ENCODE assay signal across 8 cellular contexts in genomic region chr3:48473617-48473952, GRCh38. TPM values are rescaled to one million over a fixed set of nuclear protein-coding genes. Genes with fewer than 3 reads are reported as not detected.
DNase-seq lines count a peak whose midpoint lies in the region; ATAC-seq and TF ChIP-seq lines count a peak whose summit lies in the region.

No MANE protein-coding gene starts in this region.

- H3K9me3 ChIP-seq in BLaER1 (no peaks in the 10 kb centered on the region), Karpas-422 (ENCODE audit: low read length) (no peaks in the 10 kb centered on the region), neural progenitor cell (ENCODE audit: low read depth) (no peaks in the 10 kb centered on the region)

- H4K20me1 ChIP-seq in BLaER1 (peaks cover 25% of the 10 kb centered on the region), Karpas-422 (ENCODE audit: insufficient read depth, low read depth, low read length) (no peaks in the 10 kb centered on the region; the same call in 1 of the 2 replicates), neural progenitor cell (ENCODE audit: low read depth) (no peaks in the 10 kb centered on the region)

- H3K9me3 Mint-ChIP-seq in neural progenitor cell: no peaks in the 10 kb centered on the region

- peak overlapping the region; percentile 96 for H3K4me2 ChIP-seq in BLaER1
- peak overlapping the region; percentile 73 for H3K4me2 ChIP-seq in Karpas-422 (ENCODE audit: low read depth, low read length, poor library complexity, severe bottlenecking)
- H3K4me2 ChIP-seq in neural progenitor cell: peak overlapping the region; percentile 79

- H3K36me3 Mint-ChIP-seq in neural progenitor cell: peaks cover 9% of the 10 kb centered on the region

- no peak overlapping the region for H3K4me3 ChIP-seq in BLaER1
- peak overlapping the region; percentile 79; the same call in 1 of the 2 replicates for H3K4me3 ChIP-seq in Karpas-422 (ENCODE audit: low read length)
- no peak overlapping the region for H3K4me3 ChIP-seq in coronary artery
- peak overlapping the region; percentile 58 for H3K4me3 ChIP-seq in neural progenitor cell

- peak overlapping the region; percentile 94 for H3K4me3 Mint-ChIP-seq in neural progenitor cell

- H3K9me2 ChIP-seq in Karpas-422 (replicated peaks; ENCODE audit: insufficient read depth, low read length): no peaks in the 10 kb centered on the region

- H3K9ac ChIP-seq in BLaER1 (0 out of 2 replicates have a peak overlapping the region, but pooled peaks have one; percentile 4), Karpas-422 (ENCODE audit: low read length) (peak overlapping the region; percentile 86), neural progenitor cell (no peak overlapping the region)

- H3K36me3 ChIP-seq in BLaER1 (peaks cover 27% of the 10 kb centered on the region), Karpas-422 (ENCODE audit: insufficient read depth, low read length) (peaks cover 5% of the 10 kb centered on the region), neural progenitor cell (no peaks in the 10 kb centered on the region)

- peaks cover 90% of the 10 kb centered on the region for H3K4me1 ChIP-seq in BLaER1
- peaks cover 47% of the 10 kb centered on the region for H3K4me1 ChIP-seq in Karpas-422 (ENCODE audit: low read length)
- H3K4me1 ChIP-seq in neural progenitor cell: peaks cover 29% of the 10 kb centered on the region

- no peaks in the 10 kb centered on the region for H3K27me3 ChIP-seq in BLaER1
- no peaks in the 10 kb centered on the region for H3K27me3 ChIP-seq in Karpas-422 (ENCODE audit: low read length)
- H3K27me3 ChIP-seq in neural progenitor cell: no peaks in the 10 kb centered on the region

- TF ChIP-seq CTCF in coronary artery (IDR thresholded peaks at IDR 0.05): no peak
- TF ChIP-seq CTCF in neural progenitor cell (IDR thresholded peaks at IDR 0.05): no peak

- peaks cover 29% of the 10 kb centered on the region for H3F3A ChIP-seq in neural progenitor cell (ENCODE audit: low read depth)

- no peaks in the 10 kb centered on the region for H3K27me3 Mint-ChIP-seq in neural progenitor cell (ENCODE audit: insufficient read depth, low read depth)

- H3K27ac ChIP-seq in BLaER1: peak overlapping the region; percentile 90
- peak overlapping the region; percentile 52 for H3K27ac ChIP-seq in Karpas-422 (ENCODE audit: low read length)
- peak overlapping the region; percentile 96 to 98 for H3K27ac ChIP-seq in coronary artery
- H3K27ac ChIP-seq in neural progenitor cell: peak overlapping the region; percentile 60

- H3K27ac Mint-ChIP-seq in neural progenitor cell: peak overlapping the region; percentile 99

- H3K4me1 Mint-ChIP-seq in neural progenitor cell: peaks cover 35% of the 10 kb centered on the region

- ATAC-seq in GM21737 (IDR thresholded peaks at IDR 0.05; ENCODE audit: unreplicated experiment) (no peak), HG03280 (IDR thresholded peaks at IDR 0.05; ENCODE audit: unreplicated experiment) (no peak), GM19397 (IDR thresholded peaks at IDR 0.05; ENCODE audit: unreplicated experiment) (no peak)

- DNase-seq in Karpas-422: no peak
- DNase-seq in coronary artery (ENCODE audit: low spot score): no peak
- DNase-seq in neural progenitor cell (ENCODE audit: low spot score): no peak
- DNase-seq in NCI-H146 treated with DMSO at 0.1 percent for 48 hours (lab: John Stamatoyannopoulos, UW; ENCODE audit: unreplicated experiment): no peak

- H3K79me2 ChIP-seq in Karpas-422 (ENCODE audit: low read length) (peaks cover 40% of the 10 kb centered on the region), neural progenitor cell (ENCODE audit: low read depth) (peaks cover 30% of the 10 kb centered on the region)

- H2AFZ ChIP-seq in Karpas-422 (ENCODE audit: low read length) (peak overlapping the region; percentile 60; the same call in 1 of the 2 replicates), neural progenitor cell (replicated peaks) (peak overlapping the region; percentile 92)

RNA-seq across cellular contexts. Expression of gene ATRIP, which starts 27.0 kb away (rescaled TPM):
- 7.3 and 10.9 TPM in 2 replicates for total RNA-seq in Karpas-422 (2014; rRNA removed; shearing (Covaris generic); ENCODE audit: low replicate concordance)
- 8.3 and 11.8 TPM in 2 replicates for total RNA-seq in neural progenitor cell (ENCODE audit: low replicate concordance)

RNA-seq across cellular contexts. Expression of gene SHISA5, which starts 30.4 kb away (rescaled TPM):
- total RNA-seq in Karpas-422 (2014; rRNA removed; shearing (Covaris generic); ENCODE audit: low replicate concordance): 141 and 149 TPM in 2 replicates
- total RNA-seq in neural progenitor cell (ENCODE audit: low replicate concordance): 54.8 and 133 TPM in 2 replicates

RNA-seq across cellular contexts. Expression of gene TMA7, which starts 33.5 kb away (rescaled TPM):
- 300 and 483 TPM in 2 replicates for total RNA-seq in Karpas-422 (2014; rRNA removed; shearing (Covaris generic); ENCODE audit: low replicate concordance)
- 472 and 510 TPM in 2 replicates for total RNA-seq in neural progenitor cell (ENCODE audit: low replicate concordance)

RNA-seq across cellular contexts. Expression of gene CCDC51, which starts 33.7 kb away (rescaled TPM):
- 22.0 and 28.3 TPM in 2 replicates for total RNA-seq in Karpas-422 (2014; rRNA removed; shearing (Covaris generic); ENCODE audit: low replicate concordance)
- 13.9 and 22.0 TPM in 2 replicates for total RNA-seq in neural progenitor cell (ENCODE audit: low replicate concordance)

RNA-seq across cellular contexts. Expression of gene PLXNB1, which starts 43.7 kb away (rescaled TPM):
- 34.0 and 48.3 TPM in 2 replicates for total RNA-seq in Karpas-422 (2014; rRNA removed; shearing (Covaris generic); ENCODE audit: low replicate concordance)
- total RNA-seq in neural progenitor cell (ENCODE audit: low replicate concordance): 53.6 and 142 TPM in 2 replicates

Comparison
In these comparisons a context has a peak if more than half of its experiments do, and no peak if none do; other contexts are left out.
1. H3K4me3 ChIP-seq: peak in Karpas-422 (single experiment) and neural progenitor cell (single experiment); none in BLaER1 (single experiment) and coronary artery (single experiment).
2. Peak in every context shown above with its lines, with median percentiles within 50 percentile points of each other: H3K27ac ChIP-seq and H3K4me2 ChIP-seq.